In genomic region chr2:212520340-212520739, GRCh38 we compare ENCODE assay signal across 10 cellular contexts. TPM values are rescaled to one million over a fixed set of nuclear protein-coding genes. Genes with fewer than 3 reads are reported as not detected.
DNase-seq lines count a peak whose midpoint lies in the region; TF ChIP-seq lines count a peak whose summit lies in the region.
"Had no signal": no experiment of that assay in that cellular context is flagged by ENCODE, and none has a peak within 500 bp of the region (broad histone marks: within the 10 kb centered on the region; RNA-seq: fewer than 3 reads in every experiment).

No MANE protein-coding gene starts in this region.

- DNase-seq in EL (peak; percentile 23), astrocyte of the cerebellum (ENCODE audit: low read depth) (no peak), nephron progenitor cell (no peak), sigmoid colon (no peak), NOMO-1 (lab: John Stamatoyannopoulos, UW; ENCODE audit: unreplicated experiment in 2 of 2) (no peak)
- DNase-seq in activated CD4-positive, alpha-beta T cell treated with anti-CD3 and anti-CD28 coated beads, Interleukin-2, amount 50 U/mL, for 48 hours: no peak
- no peak for DNase-seq in stimulated activated CD4-positive, alpha-beta T cell treated with anti-CD3 and anti-CD28 coated beads, Interleukin-2, amount 100 ng/mL, for 24 hours
- DNase-seq: activated CD4-positive, alpha-beta T cell treated with anti-CD3 and anti-CD28 coated beads for 48 hours; small intestine had no signal

- H3K4me1 ChIP-seq in sigmoid colon: no peaks in the 10 kb centered on the region

- TF ChIP-seq CTCF in astrocyte of the cerebellum (IDR thresholded peaks at IDR 0.05; ENCODE audit: low read depth, low read length, missing control alignments) (peak; percentile 32), nephron progenitor cell (IDR thresholded peaks at IDR 0.05) (peak; percentile 30), sigmoid colon (IDR thresholded peaks at IDR 0.05) (no peak)

- H3K36me3 ChIP-seq in sigmoid colon: no peaks in the 10 kb centered on the region

- no peak overlapping the region for H3K4me3 Mint-ChIP-seq in nephron progenitor cell

- TF ChIP-seq RAD21 in Ishikawa (IDR thresholded peaks at IDR 0.05; ENCODE audit: low read depth): peak; percentile 47

- no peaks in the 10 kb centered on the region for H3K36me3 Mint-ChIP-seq in nephron progenitor cell (ENCODE audit: low read depth)

- no peak overlapping the region for H3K27ac ChIP-seq in sigmoid colon

- H3K9me3 Mint-ChIP-seq in nephron progenitor cell: no peaks in the 10 kb centered on the region

- WGBS in sigmoid colon, 2 donors: 20 to 38% methylated on average over 2 of the region's 2 CpGs

- TF ChIP-seq EP300 in Ishikawa (IDR thresholded peaks at IDR 0.05; ENCODE audit: borderline replicate concordance): no peak
- no peak for TF ChIP-seq EP300 in sigmoid colon (IDR thresholded peaks at IDR 0.05)

- no peaks in the 10 kb centered on the region for H3K27me3 ChIP-seq in sigmoid colon

- no peak for TF ChIP-seq POLR2A in sigmoid colon (IDR thresholded peaks at IDR 0.05)

- intact Hi-C loops in sigmoid colon (cut with DNase I): no loop called here

- in situ Hi-C loops in astrocyte of the cerebellum (cut with HindIII; ENCODE audit: low sequenced_read_pairs): no loop called here

- no peaks in the 10 kb centered on the region for H3K4me1 Mint-ChIP-seq in nephron progenitor cell

- peaks cover 14% of the 10 kb centered on the region for H3K27me3 Mint-ChIP-seq in nephron progenitor cell (ENCODE audit: low read depth, poor library complexity)

- no peak overlapping the region for H3K4me3 ChIP-seq in astrocyte of the cerebellum (ENCODE audit: low read depth, low read length)
- no peak overlapping the region for H3K4me3 ChIP-seq in sigmoid colon

- no peaks in the 10 kb centered on the region for H3K9me3 ChIP-seq in sigmoid colon

- H3K27ac Mint-ChIP-seq in nephron progenitor cell: no peak overlapping the region

TF ChIP-seq in Ishikawa, 13 proteins besides CTCF, POLR2A, EP300 and RAD21:
- TF ChIP-seq TAF1 (IDR thresholded peaks at IDR 0.05; ENCODE audit: low read depth) (no peak), EGR1 (IDR thresholded peaks at IDR 0.05) (no peak), ZBTB7A (IDR thresholded peaks at IDR 0.05; ENCODE audit: low read depth) (no peak), YY1 (IDR thresholded peaks at IDR 0.05; ENCODE audit: low read depth) (no peak)
- TF ChIP-seq, protein P1, sequence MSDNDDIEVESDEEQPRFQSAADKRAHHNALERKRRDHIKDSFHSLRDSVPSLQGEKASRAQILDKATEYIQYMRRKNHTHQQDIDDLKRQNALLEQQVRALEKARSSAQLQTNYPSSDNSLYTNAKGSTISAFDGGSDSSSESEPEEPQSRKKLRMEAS (IDR thresholded peaks at IDR 0.05): no peak
- TF ChIP-seq, protein P2, sequence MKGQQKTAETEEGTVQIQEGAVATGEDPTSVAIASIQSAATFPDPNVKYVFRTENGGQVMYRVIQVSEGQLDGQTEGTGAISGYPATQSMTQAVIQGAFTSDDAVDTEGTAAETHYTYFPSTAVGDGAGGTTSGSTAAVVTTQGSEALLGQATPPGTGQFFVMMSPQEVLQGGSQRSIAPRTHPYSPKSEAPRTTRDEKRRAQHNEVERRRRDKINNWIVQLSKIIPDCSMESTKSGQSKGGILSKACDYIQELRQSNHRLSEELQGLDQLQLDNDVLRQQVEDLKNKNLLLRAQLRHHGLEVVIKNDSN (IDR thresholded peaks at IDR 0.05): no peak

RNA-seq across cellular contexts. Expression of gene ERBB4, which starts 18.3 kb away (rescaled TPM):
- under 1 TPM; under 0.01 to 0.33 (median 0.21) TPM for total RNA-seq in sigmoid colon
- under 1 TPM in 2 of 3 donors, not detected in 1; under 0.01 to 0.03 TPM for polyA plus RNA-seq in sigmoid colon

Comparison
In these comparisons a context has a peak if more than half of its experiments do, and no peak if none do; other contexts are left out.
1. CTCF ChIP-seq: peak in astrocyte of the cerebellum (single experiment) and nephron progenitor cell (single experiment); none in sigmoid colon (0 of 4).